ENCODE assay signal across 8 cellular contexts in the genomic region with DNA sequence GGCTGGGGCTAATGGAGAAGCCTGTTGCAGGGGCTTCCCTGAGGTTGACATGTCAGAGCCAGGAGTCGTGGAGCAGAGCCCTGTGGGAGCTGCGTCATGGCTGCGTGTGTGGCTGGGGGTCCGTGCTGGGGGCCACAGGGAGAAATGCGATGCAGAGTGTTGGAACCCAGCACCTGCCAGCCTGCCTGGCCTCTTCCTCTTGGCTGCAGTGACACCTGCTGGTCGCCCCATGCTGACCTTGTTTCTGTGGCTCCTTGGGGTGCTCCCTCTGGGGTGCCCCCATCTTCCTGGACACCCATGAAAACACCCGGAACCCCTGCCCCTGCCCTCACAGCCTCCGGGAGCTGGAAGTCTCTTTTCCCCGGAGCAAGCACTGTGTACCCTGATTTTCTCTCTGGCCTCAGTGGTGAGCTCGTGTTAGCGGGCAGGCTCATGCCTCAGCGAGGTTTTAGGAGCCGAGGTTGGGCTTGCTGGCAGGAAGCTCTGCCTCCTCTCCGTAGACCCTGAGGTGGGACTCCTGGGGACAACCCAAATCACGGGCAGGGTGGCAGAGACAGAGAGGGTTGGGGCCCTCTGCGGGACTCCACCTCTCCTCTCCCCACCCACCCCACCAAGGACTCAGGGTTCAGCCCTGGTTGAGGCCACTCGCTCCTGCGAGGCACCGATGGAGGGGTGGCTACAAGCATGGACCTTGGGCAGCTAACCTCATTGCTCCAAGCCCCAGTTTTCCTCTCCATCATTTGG.
A peak's percentile ranks its signal among the peaks of the same experiment; 100 is the strongest.
DNase-seq lines count a peak whose midpoint lies in the region; ATAC-seq and TF ChIP-seq lines count a peak whose summit lies in the region.

No MANE protein-coding gene starts in this region.

- no peaks in the 10 kb centered on the region for H3K4me1 Mint-ChIP-seq in activated CD4-positive, alpha-beta T cell treated with anti-CD3 and anti-CD28 coated beads, Interleukin-2, amount 10 ng/mL, durations not matched to agents 24 days and 14 days
- H3K4me1 Mint-ChIP-seq in activated CD8-positive, alpha-beta T cell treated with anti-CD3 and anti-CD28 coated beads for 36 hours (ENCODE audit: low read depth) = no peaks in the 10 kb centered on the region
- H3K4me1 Mint-ChIP-seq in CD4-positive, alpha-beta memory T cell = no peaks in the 10 kb centered on the region

- no peaks in the 10 kb centered on the region for H3K36me3 Mint-ChIP-seq in activated CD4-positive, alpha-beta T cell treated with anti-CD3 and anti-CD28 coated beads, Interleukin-2, amount 10 ng/mL, durations not matched to agents 24 days and 14 days (ENCODE audit: low read depth)
- H3K36me3 Mint-ChIP-seq in activated CD8-positive, alpha-beta T cell treated with anti-CD3 and anti-CD28 coated beads for 36 hours (ENCODE audit: low read depth) = no peaks in the 10 kb centered on the region
- no peaks in the 10 kb centered on the region for H3K36me3 Mint-ChIP-seq in CD4-positive, alpha-beta memory T cell

- WGBS in tibial nerve, 2 donors = 47 to 59% methylated on average over 14 to 15 of the region's 19 CpGs

- no peaks in the 10 kb centered on the region for H3K9me3 Mint-ChIP-seq in activated CD4-positive, alpha-beta T cell treated with anti-CD3 and anti-CD28 coated beads, Interleukin-2, amount 10 ng/mL, durations not matched to agents 24 days and 14 days
- no peaks in the 10 kb centered on the region for H3K9me3 Mint-ChIP-seq in activated CD8-positive, alpha-beta T cell treated with anti-CD3 and anti-CD28 coated beads for 36 hours
- H3K9me3 Mint-ChIP-seq in CD4-positive, alpha-beta memory T cell = peaks cover 0 to 2% (median 0%) of the 10 kb centered on the region in 8 donors

- TF ChIP-seq CTCF in activated CD8-positive, alpha-beta T cell treated with anti-CD3 and anti-CD28 coated beads for 36 hours (IDR thresholded peaks at IDR 0.05) = peak; percentile 40
- TF ChIP-seq CTCF in tibial nerve (IDR thresholded peaks at IDR 0.05) = peak; percentile 24 to 87 (median 58)

- no peak for ATAC-seq in activated CD8-positive, alpha-beta T cell treated with anti-CD3 and anti-CD28 coated beads for 36 hours
- ATAC-seq in GM18520 (IDR thresholded peaks at IDR 0.05; ENCODE audit: unreplicated experiment) = no peak

- no peak overlapping the region for H3K4me3 Mint-ChIP-seq in activated CD4-positive, alpha-beta T cell treated with anti-CD3 and anti-CD28 coated beads, Interleukin-2, amount 10 ng/mL, durations not matched to agents 24 days and 14 days
- no peak overlapping the region for H3K4me3 Mint-ChIP-seq in activated CD8-positive, alpha-beta T cell treated with anti-CD3 and anti-CD28 coated beads for 36 hours
- no peak overlapping the region for H3K4me3 Mint-ChIP-seq in CD4-positive, alpha-beta memory T cell

- POLR2A ChIA-PET in activated CD8-positive, alpha-beta T cell treated with anti-CD3 and anti-CD28 coated beads for 36 hours (lab: Charles Lee) = no interaction called here
- POLR2A ChIA-PET in CD4-positive, alpha-beta memory T cell (lab: Charles Lee; ENCODE audit: partially characterized antibody) = no interaction called here

- H3K27ac ChIP-seq in tibial nerve = peak overlapping the region in 3 of 4 donors; percentile 62 to 82 (median 78)
- H3K27ac ChIP-seq in CD4-positive, alpha-beta memory T cell (ENCODE audit: low read depth, low read length) = no peak overlapping the region

- CTCF ChIA-PET in activated CD8-positive, alpha-beta T cell treated with anti-CD3 and anti-CD28 coated beads for 36 hours (lab: Charles Lee) = no interaction called here
- CTCF ChIA-PET in CD4-positive, alpha-beta memory T cell (lab: Charles Lee; ENCODE audit: partially characterized antibody) = no interaction called here

- no peak overlapping the region for H3K4me3 ChIP-seq in tibial nerve
- no peak overlapping the region for H3K4me3 ChIP-seq in CD4-positive, alpha-beta memory T cell (ENCODE audit: low read length in 2 of 2)

- no peaks in the 10 kb centered on the region for H3K27me3 ChIP-seq in tibial nerve
- no peaks in the 10 kb centered on the region for H3K27me3 ChIP-seq in CD4-positive, alpha-beta memory T cell (ENCODE audit: insufficient read depth, low read length)

- H3K36me3 ChIP-seq in tibial nerve = no peaks in the 10 kb centered on the region
- H3K36me3 ChIP-seq in CD4-positive, alpha-beta memory T cell (ENCODE audit: insufficient read depth, low read length) = no peaks in the 10 kb centered on the region

- H3K4me1 ChIP-seq in tibial nerve = peaks cover 0 to 63% (median 17%) of the 10 kb centered on the region in 4 donors
- no peaks in the 10 kb centered on the region for H3K4me1 ChIP-seq in CD4-positive, alpha-beta memory T cell (ENCODE audit: insufficient read depth, low read length)

- intact Hi-C loops in activated CD4-positive, alpha-beta T cell treated with anti-CD3 and anti-CD28 coated beads, Interleukin-2, amount 10 ng/mL, durations not matched to agents 24 days and 14 days (cut with micrococcal nuclease) = no loop called here
- intact Hi-C loops in activated CD8-positive, alpha-beta T cell treated with anti-CD3 and anti-CD28 coated beads for 36 hours (cut with micrococcal nuclease) = no loop called here
- intact Hi-C loops in CD4-positive, alpha-beta memory T cell (cut with micrococcal nuclease) = no loop called here

- no peak overlapping the region for H3K27ac Mint-ChIP-seq in activated CD4-positive, alpha-beta T cell treated with anti-CD3 and anti-CD28 coated beads, Interleukin-2, amount 10 ng/mL, durations not matched to agents 24 days and 14 days
- no peak overlapping the region for H3K27ac Mint-ChIP-seq in activated CD8-positive, alpha-beta T cell treated with anti-CD3 and anti-CD28 coated beads for 36 hours
- H3K27ac Mint-ChIP-seq in CD4-positive, alpha-beta memory T cell = no peak overlapping the region

- no peak for TF ChIP-seq POLR2A in tibial nerve (IDR thresholded peaks at IDR 0.05)

- no peak for TF ChIP-seq EP300 in tibial nerve (IDR thresholded peaks at IDR 0.05)

- H3K27me3 Mint-ChIP-seq in activated CD4-positive, alpha-beta T cell treated with anti-CD3 and anti-CD28 coated beads, Interleukin-2, amount 10 ng/mL, durations not matched to agents 24 days and 14 days = no peaks in the 10 kb centered on the region
- peaks cover 5% of the 10 kb centered on the region for H3K27me3 Mint-ChIP-seq in activated CD8-positive, alpha-beta T cell treated with anti-CD3 and anti-CD28 coated beads for 36 hours
- peaks cover 2 to 11% of the 10 kb centered on the region in 2 donors for H3K27me3 Mint-ChIP-seq in CD4-positive, alpha-beta memory T cell

- DNase-seq in activated CD4-positive, alpha-beta T cell treated with anti-CD3 and anti-CD28 coated beads, Interleukin-2, amount 50 U/mL, for 48 hours = peak; percentile 11 to 17
- no peak for DNase-seq in activated CD4-positive, alpha-beta T cell treated with anti-CD3 and anti-CD28 coated beads, Interleukin-2, amount 10 ng/mL, durations not matched to agents 24 days and 14 days
- DNase-seq in activated CD8-positive, alpha-beta T cell treated with anti-CD3 and anti-CD28 coated beads for 36 hours = peak; percentile 30
- DNase-seq in hepatic stellate cell (ENCODE audit: low spot score) = peak; percentile 48
- peak in 1 of 2 donors; percentile 61 for DNase-seq in tibial nerve (ENCODE audit: low spot score in 2 of 2)
- no peak for DNase-seq in LoVo (ENCODE audit: low spot score)
- DNase-seq in CD4-positive, alpha-beta memory T cell = no peak

- no peaks in the 10 kb centered on the region for H3K9me3 ChIP-seq in tibial nerve
- H3K9me3 ChIP-seq in CD4-positive, alpha-beta memory T cell (ENCODE audit: control insufficient read depth in 1 of 2, low read length in 2 of 2) = no peaks in the 10 kb centered on the region

Comparison
In these comparisons a context has a peak if more than half of its experiments do, and no peak if none do; other contexts are left out.
1. DNase-seq: peak in activated CD4-positive, alpha-beta T cell treated with anti-CD3 and anti-CD28 coated beads, Interleukin-2, amount 50 U/mL, for 48 hours (2 of 2), activated CD8-positive, alpha-beta T cell treated with anti-CD3 and anti-CD28 coated beads for 36 hours (single experiment) and hepatic stellate cell (single experiment); none in activated CD4-positive, alpha-beta T cell treated with anti-CD3 and anti-CD28 coated beads, Interleukin-2, amount 10 ng/mL, durations not matched to agents 24 days and 14 days (single experiment), LoVo (single experiment) and CD4-positive, alpha-beta memory T cell (0 of 5).